Comparison of ENCODE assay signal across 28 cellular contexts in the genomic region with DNA sequence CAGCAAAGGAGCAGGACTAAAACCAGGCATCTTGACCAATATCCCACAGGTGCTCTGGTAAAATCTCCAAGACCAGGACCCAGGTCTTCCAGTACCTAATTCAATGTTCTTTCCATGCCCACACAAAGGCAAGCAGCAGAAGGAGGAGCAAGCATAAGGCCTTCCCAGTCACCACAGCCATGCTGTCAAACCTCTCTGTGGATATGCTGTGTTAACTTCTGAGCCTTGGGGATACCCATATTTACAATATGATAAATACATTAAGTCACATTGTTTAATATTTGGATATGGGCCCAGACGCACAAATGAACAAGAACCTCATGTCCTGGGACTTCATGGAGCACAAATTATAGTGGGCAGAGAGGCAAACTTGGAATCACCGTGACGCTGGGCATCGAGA.
"Had no signal": no experiment of that assay in that cellular context is flagged by ENCODE, and none has a peak within 500 bp of the region (broad histone marks: within the 10 kb centered on the region; RNA-seq: fewer than 3 reads in every experiment).

No MANE protein-coding gene starts in this region.

- DNase-seq: activated CD4-positive, alpha-beta T cell treated with anti-CD3 and anti-CD28 coated beads for 4 hours; activated CD4-positive, alpha-beta T cell treated with anti-CD3 and anti-CD28 coated beads, Interleukin-2, amount 50 U/mL, for 4 hours; activated effector memory CD4-positive, alpha-beta T cell treated with Interleukin-2 at 50 U/mL for 16 hours; activated naive CD4-positive, alpha-beta T cell treated with anti-CD3 and anti-CD28 coated beads for 36 hours; activated naive CD8-positive, alpha-beta T cell treated with anti-CD3 and anti-CD28 coated beads, Interleukin-2, amount 10 ng/mL, durations not matched to agents 7 days and 5 days; brain microvascular endothelial cell; dorsolateral prefrontal cortex; effector memory CD8-positive, alpha-beta T cell; heart right ventricle; kidney glomerular epithelial cell; left lung; lower lobe of right lung; mucosa of descending colon; nephron progenitor cell; ovary; sigmoid colon; small intestine; stimulated activated naive B cell treated with anti-CD40 and anti-IgM and Interleukin-4, amounts not matched to agents 10 μg/mL and 1 μg/mL and 100 μg/mL, for 72 hours; stomach; T-helper 9 cell; tibial artery; upper lobe of right lung had no signal

- H3K4me3 ChIP-seq: ascending aorta, coronary artery, dorsolateral prefrontal cortex, heart right ventricle, left lung, lower lobe of right lung, mucosa of descending colon, ovary, prostate gland, sigmoid colon, stomach, suprapubic skin, tibial artery, upper lobe of right lung had no signal

- H3K27me3 ChIP-seq: ascending aorta, brain microvascular endothelial cell, dorsolateral prefrontal cortex, heart right ventricle, left lung, neutrophil, ovary, sigmoid colon, stomach, suprapubic skin, tibial artery, upper lobe of right lung had no signal

- H3K4me1 ChIP-seq: ascending aorta, prostate gland, suprapubic skin, tibial artery had no signal

- H3K27ac ChIP-seq: ascending aorta, brain microvascular endothelial cell, coronary artery, dorsolateral prefrontal cortex, heart right ventricle, lower lobe of right lung, ovary, prostate gland, sigmoid colon, suprapubic skin, tibial artery, upper lobe of right lung, VCaP had no signal

- H3K36me3 ChIP-seq: brain microvascular endothelial cell, ovary had no signal

- H3K9me3 ChIP-seq: ascending aorta, left lung, lower lobe of right lung, mucosa of descending colon, ovary, prostate gland, sigmoid colon, stomach, suprapubic skin, tibial artery, upper lobe of right lung had no signal

- ATAC-seq: effector memory CD8-positive, alpha-beta T cell; left lung; mucosa of descending colon; stimulated activated naive B cell treated with anti-CD40 and anti-IgM and Interleukin-4, amounts not matched to agents 10 μg/mL and 1 μg/mL and 100 μg/mL, for 72 hours; upper lobe of right lung had no signal
